8 cellular contexts compared by ENCODE assay signal in the genomic region with DNA sequence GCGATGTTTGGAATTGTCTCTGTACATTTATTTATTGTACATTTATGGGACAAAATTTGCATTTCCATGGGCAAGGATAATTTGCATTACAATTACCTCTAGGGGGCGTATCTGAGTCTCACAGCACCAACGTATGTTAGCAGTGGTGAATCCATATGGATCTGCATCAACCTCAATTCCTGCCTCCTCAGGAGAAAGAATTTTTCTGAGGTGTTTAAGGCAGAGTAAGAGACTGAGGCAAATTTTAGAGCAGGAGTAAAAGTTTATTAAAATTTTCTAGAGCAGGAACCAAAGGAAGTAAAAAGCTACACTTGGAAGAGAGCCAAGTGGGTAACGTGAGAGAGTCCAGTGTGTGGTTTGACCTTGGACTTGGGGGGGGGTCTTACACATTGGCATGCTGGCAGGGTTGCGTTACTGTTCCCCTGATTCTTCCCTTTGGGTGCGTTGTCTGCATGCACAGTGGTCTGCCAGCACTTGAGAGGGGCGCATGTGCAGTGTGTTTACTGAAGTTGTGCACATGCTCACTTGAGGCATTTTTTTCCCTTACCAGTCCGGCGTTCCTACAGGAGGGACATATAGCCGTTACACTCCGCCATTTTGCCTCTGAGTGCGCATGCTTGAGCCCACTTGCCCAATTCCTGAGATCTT. TPM values are rescaled to one million over a fixed set of nuclear protein-coding genes. Genes with fewer than 3 reads are reported as not detected.
DNase-seq lines count a peak whose midpoint lies in the region; ATAC-seq lines count a peak whose summit lies in the region.

No MANE protein-coding gene starts in this region.

- intact Hi-C loops in posterior vena cava (cut with DNase I) = loop anchor here in 1 of 2 donors (5.0 to 10.0 kb wide), 2 partner anchors 35 to 92 kb away; no protein-coding TSS in a partner anchor

- no peak for ATAC-seq in GM21528 (IDR thresholded peaks at IDR 0.05; ENCODE audit: low FRiP score, unreplicated experiment)

- DNase-seq in NCI-H510A treated with DMSO at 0.1 percent for 48 hours (lab: John Stamatoyannopoulos, UW) = peak; percentile 48
- no peak for DNase-seq in NCI-H510A (lab: John Stamatoyannopoulos, UW)
- DNase-seq in NCI-H2196 treated with DMSO at 0.1 percent for 48 hours (lab: John Stamatoyannopoulos, UW; ENCODE audit: unreplicated experiment) = peak; percentile 17
- DNase-seq in T47D (ENCODE audit: low read depth in 1 of 2, low spot score in 1 of 2) = peak; percentile 23 to 77
- peak; percentile 69 for DNase-seq in medulla oblongata (ENCODE audit: extremely low spot score)
- no peak for DNase-seq in posterior vena cava (ENCODE audit: low spot score)
- DNase-seq in GF-D8 (lab: John Stamatoyannopoulos, UW) = no peak

- in situ Hi-C loops in T47D (cut with HindIII; ENCODE audit: low pct_unique_long_range_greater_than_20kb, low sequenced_read_pairs) = no loop called here

RNA-seq across cellular contexts. Expression of a gene that starts 21.0 kb away (rescaled TPM):
- 10 to 100 TPM; 46.7 to 49.7 TPM for total RNA-seq in posterior vena cava

RNA-seq across cellular contexts. Expression of a gene that starts 45.3 kb away (rescaled TPM):
- total RNA-seq in posterior vena cava = 1,000 to 10,000 TPM in 1 of 2 donors, 100 to 1,000 TPM in 1; 590 to 1,544 TPM

Comparison
In these comparisons a context has a peak if more than half of its experiments do, and no peak if none do; other contexts are left out.
1. DNase-seq: peak in NCI-H510A treated with DMSO at 0.1 percent for 48 hours (single experiment), NCI-H2196 treated with DMSO at 0.1 percent for 48 hours (single experiment), T47D (2 of 2) and medulla oblongata (single experiment); none in NCI-H510A (single experiment), posterior vena cava (single experiment) and GF-D8 (single experiment).